25 cellular contexts compared by ENCODE assay signal in genomic region chr17:71446635-71447034, GRCh38.
"Had no signal": no experiment of that assay in that cellular context is flagged by ENCODE, and none has a peak within 500 bp of the region (broad histone marks: within the 10 kb centered on the region; RNA-seq: fewer than 3 reads in every experiment).

No MANE protein-coding gene starts in this region.

- H3K9me2 ChIP-seq: SK-N-SH had no signal

- H3K4me2 ChIP-seq: SK-N-SH had no signal

- H3K27me3 ChIP-seq: body of pancreas had no signal

- H3K27ac Mint-ChIP-seq: activated CD8-positive, alpha-beta T cell treated with anti-CD3 and anti-CD28 coated beads for 36 hours; activated naive CD4-positive, alpha-beta T cell treated with anti-CD3 and anti-CD28 coated beads, Interleukin-2, amount 50 U/mL, for 24 hours; activated T-cell treated with anti-CD3 and anti-CD28 coated beads, Interleukin-2, amount 50 U/mL, for 72 hours; activated T-helper 2 cell treated with anti-CD3 and anti-CD28 coated beads, Interferon-gamma antibody, Interleukin-2, Interleukin-4, amounts not matched to agents 10 μg/mL and 5 μg/mL and 100 μg/mL, durations not matched to agents 14 hours and 24 hours and 36 hours had no signal

- DNase-seq: activated CD4-positive, alpha-beta T cell treated with anti-CD3 and anti-CD28 coated beads for 4 hours; activated CD8-positive, alpha-beta memory T cell treated with anti-CD3 and anti-CD28 coated beads, Interleukin-2, amount 50 U/mL, for 4 hours; activated CD8-positive, alpha-beta T cell treated with anti-CD3 and anti-CD28 coated beads for 36 hours; activated T-cell treated with anti-CD3 and anti-CD28 coated beads, Interleukin-2, amount 50 U/mL, for 72 hours; aorta; body of pancreas; Karpas-422; MM.1S; NCI-H1105 treated with DMSO at 0.1 percent for 48 hours; NCI-H1436 treated with DMSO at 0.1 percent for 48 hours; NCI-H187; NCI-H2081; NCI-H524 treated with DMSO at 0.1 percent for 48 hours; NCI-H748 treated with DMSO at 0.1 percent for 48 hours; Right ventricle myocardium superior; RPMI8226; SJCRH30; SK-N-SH; T-helper 1 cell; WERI-Rb-1 had no signal

- H3K4me3 ChIP-seq: body of pancreas, K562, SJCRH30 had no signal

- ATAC-seq: activated CD8-positive, alpha-beta T cell treated with anti-CD3 and anti-CD28 coated beads for 36 hours; activated T-cell treated with anti-CD3 and anti-CD28 coated beads, Interleukin-2, amount 50 U/mL, for 72 hours; body of pancreas; K562; Panc1 had no signal

- H3K36me3 ChIP-seq: SJCRH30, WERI-Rb-1 had no signal

- H3K9me3 ChIP-seq: body of pancreas, SJCRH30, SK-N-SH had no signal

- H3K36me3 Mint-ChIP-seq: activated naive CD4-positive, alpha-beta T cell treated with anti-CD3 and anti-CD28 coated beads, Interleukin-2, amount 50 U/mL, for 24 hours had no signal

- H3K4me3 Mint-ChIP-seq: activated CD8-positive, alpha-beta T cell treated with anti-CD3 and anti-CD28 coated beads for 36 hours; activated naive CD4-positive, alpha-beta T cell treated with anti-CD3 and anti-CD28 coated beads, Interleukin-2, amount 50 U/mL, for 24 hours; activated T-cell treated with anti-CD3 and anti-CD28 coated beads, Interleukin-2, amount 50 U/mL, for 72 hours; central memory CD8-positive, alpha-beta T cell had no signal

- H3K4me1 ChIP-seq: body of pancreas, SJCRH30 had no signal

- H3K27me3 Mint-ChIP-seq: activated CD8-positive, alpha-beta T cell treated with anti-CD3 and anti-CD28 coated beads for 36 hours; activated naive CD4-positive, alpha-beta T cell treated with anti-CD3 and anti-CD28 coated beads, Interleukin-2, amount 50 U/mL, for 24 hours; central memory CD8-positive, alpha-beta T cell had no signal

- H3K9ac ChIP-seq: SK-N-SH had no signal

- H3K4me1 Mint-ChIP-seq: activated naive CD4-positive, alpha-beta T cell treated with anti-CD3 and anti-CD28 coated beads, Interleukin-2, amount 50 U/mL, for 24 hours; central memory CD8-positive, alpha-beta T cell had no signal

- H3K27ac ChIP-seq: body of pancreas, SJCRH30, WERI-Rb-1 had no signal
